In genomic region chr18:77080283-77080682, GRCh38 we compare ENCODE assay signal across 9 cellular contexts. TPM values are rescaled to one million over a fixed set of nuclear protein-coding genes. Genes with fewer than 3 reads are reported as not detected.
A peak's percentile ranks its signal among the peaks of the same experiment; 100 is the strongest.
DNase-seq lines count a peak whose midpoint lies in the region; ATAC-seq and TF ChIP-seq lines count a peak whose summit lies in the region.
"Had no signal": no experiment of that assay in that cellular context is flagged by ENCODE, and none has a peak within 500 bp of the region (broad histone marks: within the 10 kb centered on the region; RNA-seq: fewer than 3 reads in every experiment).

No MANE protein-coding gene starts in this region.

- no peak overlapping the region for H3K4me3 ChIP-seq in mesenchymal stem cell (ENCODE audit: insufficient read depth in 1 of 2, low read depth in 1 of 2, low read length in 2 of 2)

- H3K14ac ChIP-seq in mesenchymal stem cell (ENCODE audit: low read length in 2 of 2): no peak overlapping the region

- no peak overlapping the region for H2BK15ac ChIP-seq in mesenchymal stem cell (ENCODE audit: low read depth, poor library complexity, severe bottlenecking)

- H3K36me3 ChIP-seq in mesenchymal stem cell (ENCODE audit: control insufficient read depth in 1 of 2, insufficient read depth in 2 of 2, low read depth in 1 of 2, low read length in 2 of 2): peaks cover 1 to 5% of the 10 kb centered on the region in 2 experiments

- no peaks in the 10 kb centered on the region for H3K9me3 Mint-ChIP-seq in chondrocyte (ENCODE audit: low read depth)
- no peaks in the 10 kb centered on the region for H3K9me3 Mint-ChIP-seq in osteocyte (ENCODE audit: unreplicated experiment)

- H3K27ac ChIP-seq in mesenchymal stem cell (ENCODE audit: low read length, poor library complexity, severe bottlenecking): no peak overlapping the region

- H3K18ac ChIP-seq in mesenchymal stem cell (ENCODE audit: low read depth in 1 of 2, low read length in 2 of 2): no peak overlapping the region

- peaks cover 21% of the 10 kb centered on the region for H3K4me1 ChIP-seq in mesenchymal stem cell (ENCODE audit: control insufficient read depth, insufficient read depth, low read depth, low read length)

- H3K27me3 Mint-ChIP-seq in chondrocyte (ENCODE audit: low read depth) (no peaks in the 10 kb centered on the region), osteocyte (ENCODE audit: unreplicated experiment) (no peaks in the 10 kb centered on the region)

- H2BK120ac ChIP-seq in mesenchymal stem cell (ENCODE audit: low read depth, low read length): no peak overlapping the region

- H3K4me3 Mint-ChIP-seq in chondrocyte (ENCODE audit: unreplicated experiment) (no peak overlapping the region), osteocyte (ENCODE audit: unreplicated experiment) (no peak overlapping the region)

- H2BK5ac ChIP-seq in mesenchymal stem cell (ENCODE audit: low read depth, low read length, poor library complexity, severe bottlenecking): no peak overlapping the region

- peaks cover 14% of the 10 kb centered on the region for H3K79me1 ChIP-seq in mesenchymal stem cell (replicated peaks; ENCODE audit: low read length, poor library complexity, severe bottlenecking)

- WGBS in mesenchymal stem cell: 90% methylated on average over 9 of the region's 9 CpGs

- H3K9me3 ChIP-seq in mesenchymal stem cell (ENCODE audit: control insufficient read depth, low read length): no peaks in the 10 kb centered on the region

- peak overlapping the region; percentile 73 for H4K91ac ChIP-seq in mesenchymal stem cell (ENCODE audit: low read length)

- DNase-seq in NAMALWA (ENCODE audit: low spot score): peak; percentile 83
- DNase-seq in mesenchymal stem cell: no peak
- no peak for DNase-seq in NCI-H2107 (lab: John Stamatoyannopoulos, UW)
- no peak for DNase-seq in chondrocyte (ENCODE audit: low spot score)
- DNase-seq in NCI-H128 (lab: John Stamatoyannopoulos, UW; ENCODE audit: unreplicated experiment): no peak
- no peak for DNase-seq in osteocyte (ENCODE audit: extremely low spot score, unreplicated experiment)
- DNase-seq: activated CD4-positive, alpha-beta T cell treated with anti-CD3 and anti-CD28 coated beads, Interleukin-2, amount 50 U/mL, for 1 hour had no signal

- no peaks in the 10 kb centered on the region for H3K27me3 ChIP-seq in mesenchymal stem cell (ENCODE audit: control insufficient read depth in 1 of 2, insufficient read depth in 1 of 2, low read length in 2 of 2)

- H2AK5ac ChIP-seq in mesenchymal stem cell (ENCODE audit: low read length, severe bottlenecking): no peak overlapping the region

- peak overlapping the region in 1 of 2 experiments; percentile 38 for H3K23ac ChIP-seq in mesenchymal stem cell (ENCODE audit: low read length in 2 of 2)

- TF ChIP-seq CTCF in chondrocyte (IDR thresholded peaks at IDR 0.05) (no peak), osteocyte (IDR thresholded peaks at IDR 0.05) (no peak)

- H2BK12ac ChIP-seq in mesenchymal stem cell (ENCODE audit: low read length in 2 of 2): peak overlapping the region in 1 of 2 experiments; percentile 59

- H3K27ac Mint-ChIP-seq in chondrocyte (ENCODE audit: unreplicated experiment) (no peak overlapping the region), osteocyte (ENCODE audit: unreplicated experiment) (no peak overlapping the region)

- ATAC-seq in GM18867 (IDR thresholded peaks at IDR 0.05; ENCODE audit: unreplicated experiment) (peak; percentile 97), HG02571 (IDR thresholded peaks at IDR 0.05; ENCODE audit: unreplicated experiment) (peak; percentile 92)

- no peak overlapping the region for H3K4me2 ChIP-seq in mesenchymal stem cell (ENCODE audit: low read length, poor library complexity, severe bottlenecking)

- no peak overlapping the region for H3K9ac ChIP-seq in mesenchymal stem cell (ENCODE audit: low read length)

- H3K36me3 Mint-ChIP-seq in chondrocyte (ENCODE audit: low read depth) (peaks cover 4% of the 10 kb centered on the region), osteocyte (ENCODE audit: unreplicated experiment) (peaks cover 3% of the 10 kb centered on the region)

- H2AFZ ChIP-seq in mesenchymal stem cell (ENCODE audit: low read depth, low read length): no peak overlapping the region

- H4K8ac ChIP-seq in mesenchymal stem cell (ENCODE audit: low read length): peak overlapping the region; percentile 53

- peak overlapping the region in 1 of 2 experiments; percentile 44 for H3K4ac ChIP-seq in mesenchymal stem cell (ENCODE audit: low read depth in 1 of 2, low read length in 2 of 2)

- H3K4me1 Mint-ChIP-seq in chondrocyte (ENCODE audit: low read depth) (peaks cover 30% of the 10 kb centered on the region), osteocyte (ENCODE audit: unreplicated experiment) (peaks cover 40% of the 10 kb centered on the region)

RNA-seq across cellular contexts. Expression of gene MBP, which starts 52.3 kb away (rescaled TPM):
- 7.6 TPM for polyA plus RNA-seq in mesenchymal stem cell (2013, experiment 1 of 2)
- polyA plus RNA-seq in mesenchymal stem cell (2013, experiment 2 of 2): 8.8 TPM
- total RNA-seq in chondrocyte (8.3 to 15.9 TPM (median 14.0 TPM) in 3 replicates), osteocyte (13.8 and 18.6 TPM in 2 replicates)
